In genomic region chr6:11007715-11008608, GRCh38 we compare ENCODE assay signal across 13 cellular contexts. TPM values are rescaled to one million over a fixed set of nuclear protein-coding genes. Genes with fewer than 3 reads are reported as not detected.
DNase-seq lines count a peak whose midpoint lies in the region; ATAC-seq, FAIRE-seq and TF ChIP-seq lines count a peak whose summit lies in the region.
"Had no signal": no experiment of that assay in that cellular context is flagged by ENCODE, and none has a peak within 500 bp of the region (broad histone marks: within the 10 kb centered on the region; RNA-seq: fewer than 3 reads in every experiment).

No MANE protein-coding gene starts in this region.

- H3K4me1 Mint-ChIP-seq in Calu3 (ENCODE audit: low read depth, unreplicated experiment) (peaks cover 21% of the 10 kb centered on the region), astrocyte (ENCODE audit: low read depth, unreplicated experiment) (peaks cover 43% of the 10 kb centered on the region)
- H3K4me1 Mint-ChIP-seq: activated naive CD4-positive, alpha-beta T cell treated with anti-CD3 and anti-CD28 coated beads, Interleukin-2, amount 50 U/mL, for 24 hours; neural crest cell had no signal

- peak overlapping the region; percentile 48 for H4K5ac ChIP-seq in IMR-90 (ENCODE audit: low read depth, low read length)

- 100% methylated on average over 2 of the region's 10 CpGs; no CpG with 5 or more reads in 1 of the 2 experiments for WGBS in IMR-90 (ENCODE audit: extremely low coverage in 2 of 2, insufficient read length in 1 of 2), 2 experiments
- WGBS in gastroesophageal sphincter (ENCODE audit: low coverage in 1 of 2), 2 donors: 77 to 82% methylated on average over 7 to 8 of the region's 10 CpGs

- H2AK5ac ChIP-seq in IMR-90 (ENCODE audit: low read depth, low read length): peak overlapping the region; percentile 37; the same call in 1 of the 2 replicates

- TF ChIP-seq CTCF in Calu3 (IDR thresholded peaks at IDR 0.05; ENCODE audit: unreplicated experiment) (no peak), IMR-90 (conservative IDR thresholded peaks at IDR 0.05; ENCODE audit: low read depth, low read length) (no peak), astrocyte (IDR thresholded peaks at IDR 0.05; ENCODE audit: insufficient read depth, low read depth, low read length) (no peak), keratinocyte (optimal IDR thresholded peaks at IDR 0.05 in 1 of 3, IDR thresholded peaks at IDR 0.05 in 1 of 3, conservative IDR thresholded peaks at IDR 0.05 in 1 of 3; ENCODE audit: extremely low read depth in 1 of 3, insufficient read depth in 2 of 3, low read length in 3 of 3) (no peak), gastroesophageal sphincter (IDR thresholded peaks at IDR 0.05) (no peak)

- FAIRE-seq in astrocyte (lab: Jason Lieb, UNC) (peak; percentile 23), keratinocyte (lab: Jason Lieb, UNC) (peak; percentile 57)

- H2AK9ac ChIP-seq in IMR-90 (replicated peaks; ENCODE audit: low read depth, low read length, poor library complexity): no peak overlapping the region

- CTCF ChIA-PET in Calu3 (lab: Charles Lee): interaction anchor here (0.5 to 1.1 kb wide), 2 partner anchors 53 to 194 kb away, joined by 3 to 9 read pairs; no protein-coding TSS in a partner anchor
- CTCF ChIA-PET in IMR-90 (lab: Yijun Ruan, JAX): interaction anchor here (0.5 to 1.4 kb wide), 5 partner anchors 16 to 588 kb away, joined by 3 read pairs; no protein-coding TSS in a partner anchor

- DNase-seq in Calu3: peak; percentile 3
- DNase-seq in IMR-90: peak; percentile 80
- DNase-seq in astrocyte (ENCODE audit: low read depth): peak; percentile 70
- no peak for DNase-seq in keratinocyte (ENCODE audit: low read depth, low spot score)
- DNase-seq in erythroblast (lab: John Stamatoyannopoulos, UW): no peak
- DNase-seq in ecto neural progenitor cell (ENCODE audit: low spot score): no peak
- DNase-seq: activated CD4-positive, alpha-beta T cell treated with anti-CD3 and anti-CD28 coated beads for 4 hours; effector CD4-positive, alpha-beta T cell; stimulated activated naive CD4-positive, alpha-beta T cell treated with Interleukin-2 at 50 U/mL for 16 hours had no signal

- H3K9ac ChIP-seq in IMR-90 (ENCODE audit: low read depth, low read length): no peak overlapping the region
- H3K9ac ChIP-seq in astrocyte (ENCODE audit: low read length): no peak overlapping the region
- no peak overlapping the region for H3K9ac ChIP-seq in keratinocyte (ENCODE audit: control insufficient read depth, extremely low read depth, insufficient read depth, low read length)

- H3K14ac ChIP-seq in IMR-90 (replicated peaks; ENCODE audit: low read depth, low read length): 0 out of 2 replicates have a peak overlapping the region, but pooled peaks have one; percentile 17

- H3K79me2 ChIP-seq in astrocyte (ENCODE audit: insufficient read depth, low read length): no peaks in the 10 kb centered on the region
- H3K79me2 ChIP-seq in keratinocyte (ENCODE audit: control insufficient read depth, insufficient read depth, low read length): no peaks in the 10 kb centered on the region

- peak overlapping the region; percentile 36 for H3K4ac ChIP-seq in IMR-90 (ENCODE audit: low read depth, low read length)

- H2BK120ac ChIP-seq in IMR-90 (ENCODE audit: low read depth, low read length): peak overlapping the region; percentile 45

- H2BK20ac ChIP-seq in IMR-90 (ENCODE audit: low read depth, low read length): peak overlapping the region; percentile 37; the same call in 1 of the 2 replicates

- H3K9me1 ChIP-seq in IMR-90 (ENCODE audit: insufficient read depth, low read length) (peaks cover 13% of the 10 kb centered on the region), keratinocyte (ENCODE audit: control insufficient read depth, extremely low read depth, insufficient read depth, low read length) (no peaks in the 10 kb centered on the region)

- no TSS peak for BruUV-seq in Calu3 (replicated peaks; lab: Mats Ljungman, UMichigan)
- no TSS peak for BruUV-seq in IMR-90 (replicated peaks; lab: Mats Ljungman, UMichigan)

- H3K4me2 ChIP-seq in IMR-90 (ENCODE audit: low read depth, low read length) (no peak overlapping the region; the same call in 1 of the 2 replicates), astrocyte (ENCODE audit: low read length) (no peak overlapping the region), keratinocyte (ENCODE audit: control insufficient read depth, extremely low read depth, insufficient read depth, low read depth, low read length) (peak overlapping the region; percentile 47)

- H4K8ac ChIP-seq in IMR-90 (ENCODE audit: low read depth in 2 of 2, low read length in 2 of 2): peak overlapping the region in 1 of 2 experiments; percentile 23; a peak in 1 of 4 replicates

- no peaks in the 10 kb centered on the region for H3K9me3 ChIP-seq in IMR-90 (ENCODE audit: control insufficient read depth, insufficient read depth, low read length)
- no peaks in the 10 kb centered on the region for H3K9me3 ChIP-seq in astrocyte (ENCODE audit: insufficient read depth, low read depth, low read length)
- no peaks in the 10 kb centered on the region for H3K9me3 ChIP-seq in keratinocyte (ENCODE audit: control insufficient read depth, low read depth, low read length)
- H3K9me3 ChIP-seq in gastroesophageal sphincter: no peaks in the 10 kb centered on the region

- no peak overlapping the region for H2AFZ ChIP-seq in IMR-90 (replicated peaks; ENCODE audit: low read length, poor library complexity)
- H2AFZ ChIP-seq in astrocyte (ENCODE audit: low read depth, low read length): no peak overlapping the region
- H2AFZ ChIP-seq in keratinocyte (ENCODE audit: control insufficient read depth, low read length): no peak overlapping the region

- peak overlapping the region; percentile 15; the same call in 1 of the 2 replicates for H4K91ac ChIP-seq in IMR-90 (ENCODE audit: insufficient read depth, low read depth, low read length)

- H3K27me3 ChIP-seq in IMR-90 (ENCODE audit: control insufficient read depth, insufficient read depth, low read length) (no peaks in the 10 kb centered on the region), astrocyte (ENCODE audit: insufficient read depth, low read length) (no peaks in the 10 kb centered on the region), keratinocyte (ENCODE audit: control insufficient read depth, extremely low read depth, insufficient read depth, low read length) (no peaks in the 10 kb centered on the region), gastroesophageal sphincter (peaks cover 7% of the 10 kb centered on the region)

- no peak for TF ChIP-seq EP300 in gastroesophageal sphincter (IDR thresholded peaks at IDR 0.05)

- H3K9me3 Mint-ChIP-seq in Calu3 (ENCODE audit: low read depth, unreplicated experiment) (no peaks in the 10 kb centered on the region), astrocyte (ENCODE audit: unreplicated experiment) (no peaks in the 10 kb centered on the region)
- H3K9me3 Mint-ChIP-seq: activated naive CD4-positive, alpha-beta T cell treated with anti-CD3 and anti-CD28 coated beads, Interleukin-2, amount 50 U/mL, for 24 hours; neural crest cell had no signal

- H3K18ac ChIP-seq in IMR-90 (ENCODE audit: low read depth, low read length): peak overlapping the region; percentile 56

- H3K4me1 ChIP-seq in IMR-90 (ENCODE audit: control insufficient read depth, insufficient read depth, low read length): peaks cover 24% of the 10 kb centered on the region
- peaks cover 24% of the 10 kb centered on the region for H3K4me1 ChIP-seq in astrocyte (ENCODE audit: insufficient read depth, low read length)
- H3K4me1 ChIP-seq in keratinocyte (ENCODE audit: control insufficient read depth, extremely low read depth, insufficient read depth, low read length): peaks cover 38% of the 10 kb centered on the region
- H3K4me1 ChIP-seq in gastroesophageal sphincter: peaks cover 0 to 14% (median 0%) of the 10 kb centered on the region in 3 donors

- 0 out of 3 replicates have a peak overlapping the region, but pooled peaks have one; percentile 8 for H2BK15ac ChIP-seq in IMR-90 (ENCODE audit: low read depth, low read length)

- intact Hi-C loops in Calu3 (cut with micrococcal nuclease; ENCODE audit: unreplicated experiment) (no loop called here), IMR-90 (cut with micrococcal nuclease) (loop anchor here (1.0 to 5.0 kb wide), 2 partner anchors 34 to 496 kb away; partner anchors contain the start of gene ELOVL2)

- no peaks in the 10 kb centered on the region for H3K27me3 Mint-ChIP-seq in Calu3 (ENCODE audit: unreplicated experiment)
- no peaks in the 10 kb centered on the region for H3K27me3 Mint-ChIP-seq in astrocyte (ENCODE audit: low read depth, unreplicated experiment)

- ATAC-seq in IMR-90 (ENCODE audit: low read depth) (peak; percentile 33; the same call in 1 of the 2 replicates), HG03095 (IDR thresholded peaks at IDR 0.05; ENCODE audit: unreplicated experiment) (no peak), gastroesophageal sphincter (no peak)

- H3K56ac ChIP-seq in IMR-90 (ENCODE audit: extremely low read depth, insufficient read depth, low read length): no peak overlapping the region

- no peaks in the 10 kb centered on the region for H3K36me3 Mint-ChIP-seq in Calu3 (ENCODE audit: insufficient read depth, unreplicated experiment)
- no peaks in the 10 kb centered on the region for H3K36me3 Mint-ChIP-seq in astrocyte (ENCODE audit: low read depth, unreplicated experiment)
- H3K36me3 Mint-ChIP-seq: activated naive CD4-positive, alpha-beta T cell treated with anti-CD3 and anti-CD28 coated beads, Interleukin-2, amount 50 U/mL, for 24 hours had no signal

- TF ChIP-seq POLR2A in IMR-90 (IDR thresholded peaks at IDR 0.05; ENCODE audit: low read depth, low read length): no peak
- no peak for TF ChIP-seq POLR2A in erythroblast (IDR thresholded peaks at IDR 0.05; ENCODE audit: low read length)
- no peak for TF ChIP-seq POLR2A in gastroesophageal sphincter (IDR thresholded peaks at IDR 0.05)

- in situ Hi-C loops in IMR-90 (cut with MboI; ENCODE audit: low sequenced_read_pairs): no loop called here

- TF ChIP-seq RAD21 in IMR-90 (IDR thresholded peaks at IDR 0.05; ENCODE audit: low read length): no peak

- dilution Hi-C loops in IMR-90 (cut with HindIII; ENCODE audit: low sequenced_read_pairs, unreplicated experiment): no loop called here
- dilution Hi-C loops in keratinocyte (cut with MboI; ENCODE audit: extremely low pct_ligation_motif_present, low sequenced_read_pairs): no loop called here

- no peaks in the 10 kb centered on the region for H3K79me1 ChIP-seq in IMR-90 (ENCODE audit: low read depth in 1 of 2, low read length in 2 of 2)

- no peak overlapping the region for H3K4me3 ChIP-seq in IMR-90 (ENCODE audit: insufficient read depth, low read depth, low read length)
- H3K4me3 ChIP-seq in astrocyte (ENCODE audit: insufficient read depth, low read depth, low read length): no peak overlapping the region
- no peak overlapping the region for H3K4me3 ChIP-seq in keratinocyte (ENCODE audit: control insufficient read depth in 2 of 3, extremely low read depth in 1 of 3, insufficient read depth in 2 of 3, low read depth in 1 of 3, low read length in 3 of 3)
- H3K4me3 ChIP-seq in gastroesophageal sphincter: no peak overlapping the region

- H3K4me3 Mint-ChIP-seq in Calu3 (ENCODE audit: low read depth, unreplicated experiment): no peak overlapping the region
- no peak overlapping the region for H3K4me3 Mint-ChIP-seq in astrocyte (ENCODE audit: unreplicated experiment)
- H3K4me3 Mint-ChIP-seq: activated naive CD4-positive, alpha-beta T cell treated with anti-CD3 and anti-CD28 coated beads, Interleukin-2, amount 50 U/mL, for 24 hours; neural crest cell had no signal

- no peaks in the 10 kb centered on the region for H3K36me3 ChIP-seq in IMR-90 (ENCODE audit: control insufficient read depth, insufficient read depth, low read length)
- H3K36me3 ChIP-seq in astrocyte (ENCODE audit: insufficient read depth, low read length): no peaks in the 10 kb centered on the region
- no peaks in the 10 kb centered on the region for H3K36me3 ChIP-seq in keratinocyte (ENCODE audit: control insufficient read depth in 2 of 2, extremely low read depth in 1 of 2, insufficient read depth in 2 of 2, low read length in 2 of 2)
- H3K36me3 ChIP-seq in gastroesophageal sphincter: no peaks in the 10 kb centered on the region

- POLR2A ChIA-PET in IMR-90 (lab: Charles Lee; ENCODE audit: unreplicated experiment): no interaction called here

- H3K27ac Mint-ChIP-seq in Calu3 (ENCODE audit: unreplicated experiment) (peak overlapping the region; percentile 12), astrocyte (ENCODE audit: unreplicated experiment) (peak overlapping the region; percentile 58)
- H3K27ac Mint-ChIP-seq: activated naive CD4-positive, alpha-beta T cell treated with anti-CD3 and anti-CD28 coated beads, Interleukin-2, amount 50 U/mL, for 24 hours had no signal

- no peaks in the 10 kb centered on the region for H4K20me1 ChIP-seq in IMR-90 (ENCODE audit: insufficient read depth, low read length)
- H4K20me1 ChIP-seq in astrocyte (ENCODE audit: insufficient read depth, low read length): no peaks in the 10 kb centered on the region
- H4K20me1 ChIP-seq in keratinocyte (ENCODE audit: control insufficient read depth, extremely low read depth, insufficient read depth, low read length): no peaks in the 10 kb centered on the region

- H2BK5ac ChIP-seq in IMR-90 (ENCODE audit: low read depth, low read length, poor library complexity, severe bottlenecking): peak overlapping the region; percentile 6

- H3K27ac ChIP-seq in IMR-90 (ENCODE audit: insufficient read depth, low read length): peak overlapping the region; percentile 89; the same call in 1 of the 2 replicates
- no peak overlapping the region for H3K27ac ChIP-seq in astrocyte (ENCODE audit: low read depth, low read length)
- H3K27ac ChIP-seq in keratinocyte (ENCODE audit: control insufficient read depth, insufficient read depth, low read length): peak overlapping the region; percentile 4
- H3K27ac ChIP-seq in gastroesophageal sphincter: no peak overlapping the region

- peak overlapping the region; percentile 9; the same call in 1 of the 2 replicates for H3K23ac ChIP-seq in IMR-90 (ENCODE audit: low read depth, low read length)

RNA-seq across cellular contexts. Expression of gene ELOVL2, which starts 36.1 kb away (rescaled TPM):
- total RNA-seq in Calu3 (2022): 0.20 and 0.47 TPM in 2 replicates
- total RNA-seq in IMR-90 (2012; rRNA removed): 7.9 and 10.6 TPM in 2 replicates
- polyA plus RNA-seq in IMR-90 (2012; rRNA removed): 5.2 and 6.3 TPM in 2 replicates
- polyA plus RNA-seq in IMR-90 (2012; cell fraction: cytosol; rRNA removed): 1.6 and 1.7 TPM in 2 replicates
- polyA plus RNA-seq in IMR-90 (2012; cell fraction: nucleus; rRNA removed; ENCODE audit: low replicate concordance): 1.0 and 9.0 TPM in 2 replicates
- total RNA-seq in astrocyte: 4.6 and 5.7 TPM in 2 replicates
- 0.04 to 0.10 TPM (median 0.05 TPM) in 3 replicates for polyA plus RNA-seq in keratinocyte
- not detected for polyA plus RNA-seq in keratinocyte (2011; ENCODE audit: low read depth)
- polyA plus RNA-seq in keratinocyte (2011; cell fraction: cytosol; rRNA removed): 0.01 and 0.04 TPM in 2 replicates
- 0.03 TPM in 1 of 2 replicates, not detected in the other for polyA plus RNA-seq in keratinocyte (2011; cell fraction: nucleus; rRNA removed)
- 0.06 and 0.07 TPM in 2 replicates for polyA plus RNA-seq in keratinocyte (2012; ENCODE audit: low replicate concordance)
- polyA minus RNA-seq in keratinocyte: 0.03 TPM in 1 of 3 replicates, not detected in the others
- polyA minus RNA-seq in keratinocyte (2011; cell fraction: cytosol; rRNA and poly(A)+ RNA removed): not detected
- polyA minus RNA-seq in keratinocyte (2011; cell fraction: nucleus; rRNA and poly(A)+ RNA removed): not detected in 2 replicates
- total RNA-seq in gastroesophageal sphincter: under 1 TPM in 3 of 4 donors, not detected in 1; 0.40 to 0.87 (median 0.62) TPM

Comparison
In these comparisons a context has a peak if more than half of its experiments do, and no peak if none do; other contexts are left out.
1. DNase-seq: peak in Calu3 (single experiment), IMR-90 (single experiment) and astrocyte (single experiment); none in keratinocyte (single experiment), erythroblast (0 of 2) and ecto neural progenitor cell (single experiment).
2. H3K27ac ChIP-seq: peak in IMR-90 (single experiment) and keratinocyte (single experiment); none in astrocyte (single experiment) and gastroesophageal sphincter (0 of 4).